1 cellular context compared by ENCODE assay signal in genomic region chr6:160348552-160349441, GRCh38.
TF ChIP-seq lines count a peak whose summit lies in the region.

No MANE protein-coding gene starts in this region.

TF ChIP-seq in HepG2, 621 proteins besides CTCF, POLR2A, EP300 and RAD21 (continues in another document):
- peak; percentile 15; the same call in 1 of the 2 replicates for TF ChIP-seq ZNF709 (CRISPR knock-in tag; IDR thresholded peaks at IDR 0.05)
- peak; percentile 46; the same call in 1 of the 2 replicates for TF ChIP-seq HMG20B (CRISPR knock-in tag; conservative IDR thresholded peaks at IDR 0.05)
- peak; percentile 85 for TF ChIP-seq BORCS8-MEF2B (CRISPR knock-in tag; IDR thresholded peaks at IDR 0.05)
- peak; percentile 31; the same call in 1 of the 2 replicates for TF ChIP-seq SRY (CRISPR knock-in tag; IDR thresholded peaks at IDR 0.05)
- TF ChIP-seq FOSL1 (CRISPR knock-in tag; IDR thresholded peaks at IDR 0.05; ENCODE audit: borderline replicate concordance): 0 out of 2 replicates have a peak, but pooled peaks have one; percentile 4
- peak; percentile 58; the same call in 1 of the 2 replicates for TF ChIP-seq SIN3A (IDR thresholded peaks at IDR 0.05; ENCODE audit: borderline replicate concordance, low read depth, low read length)
- peak; percentile 85 for TF ChIP-seq ZNF781 (CRISPR knock-in tag; IDR thresholded peaks at IDR 0.05; ENCODE audit: borderline replicate concordance, not compliant biosample characterization)
- no peak for TF ChIP-seq ZSCAN9 (CRISPR knock-in tag; IDR thresholded peaks at IDR 0.05; ENCODE audit: borderline replicate concordance)
- TF ChIP-seq ZNF777 (CRISPR knock-in tag; IDR thresholded peaks at IDR 0.05): peak; percentile 74
- TF ChIP-seq ATF4 (CRISPR knock-in tag; IDR thresholded peaks at IDR 0.05): peak in 1 of 2 experiments; percentile 8; a peak in 1 of 4 replicates
- 0 out of 2 replicates have a peak, but pooled peaks have one; percentile 22 for TF ChIP-seq ZNF75D (CRISPR knock-in tag; IDR thresholded peaks at IDR 0.05; ENCODE audit: borderline replicate concordance)
- TF ChIP-seq PHF21A (CRISPR knock-in tag; IDR thresholded peaks at IDR 0.05): peak; percentile 81
- TF ChIP-seq HIVEP1 (CRISPR knock-in tag; IDR thresholded peaks at IDR 0.05): peak; percentile 86
- peak; percentile 13 for TF ChIP-seq SALL1 (CRISPR knock-in tag; IDR thresholded peaks at IDR 0.05)
- peak; percentile 64 for TF ChIP-seq MYC (CRISPR knock-in tag; IDR thresholded peaks at IDR 0.05; ENCODE audit: borderline replicate concordance)
- TF ChIP-seq MXI1 (IDR thresholded peaks at IDR 0.05; ENCODE audit: borderline replicate concordance, low read depth, low read length): peak; percentile 11; the same call in 1 of the 3 replicates
- no peak for TF ChIP-seq ZNF850 (CRISPR knock-in tag; conservative IDR thresholded peaks at IDR 0.05)
- TF ChIP-seq ZNF746 (CRISPR knock-in tag; IDR thresholded peaks at IDR 0.05): peak; percentile 81; the same call in 1 of the 2 replicates
- 0 out of 2 replicates have a peak, but pooled peaks have one; percentile 25 for TF ChIP-seq IRF9 (CRISPR knock-in tag; IDR thresholded peaks at IDR 0.05; ENCODE audit: borderline replicate concordance)
- TF ChIP-seq ASH2L (IDR thresholded peaks at IDR 0.05; ENCODE audit: insufficient read length, low read depth, low read length): peak; percentile 85
- no peak for TF ChIP-seq HDAC6 (IDR thresholded peaks at IDR 0.05; ENCODE audit: low read depth, low read length)
- TF ChIP-seq CEBPB (IDR thresholded peaks at IDR 0.05; ENCODE audit: borderline replicate concordance, low read depth, low read length): peak; percentile 40; the same call in 1 of the 2 replicates
- TF ChIP-seq ZNF577 (CRISPR knock-in tag; IDR thresholded peaks at IDR 0.05; ENCODE audit: borderline replicate concordance, low read depth): no peak
- 0 out of 2 replicates have a peak, but pooled peaks have one; percentile 39 for TF ChIP-seq ZNF556 (CRISPR knock-in tag; IDR thresholded peaks at IDR 0.05; ENCODE audit: borderline replicate concordance)
- peak; percentile 28 for TF ChIP-seq RXRA (CRISPR knock-in tag; IDR thresholded peaks at IDR 0.05)
- no peak; the same call in 1 of the 2 replicates for TF ChIP-seq CREB3 (CRISPR knock-in tag; IDR thresholded peaks at IDR 0.05)
- 0 out of 2 replicates have a peak, but pooled peaks have one; percentile 30 for TF ChIP-seq AFF4 (CRISPR knock-in tag; IDR thresholded peaks at IDR 0.05)
- TF ChIP-seq TIGD3 (CRISPR knock-in tag; IDR thresholded peaks at IDR 0.05; ENCODE audit: borderline replicate concordance): peak; percentile 27; the same call in 1 of the 2 replicates
- peak; percentile 71 for TF ChIP-seq SAP130 (CRISPR knock-in tag; IDR thresholded peaks at IDR 0.05; ENCODE audit: low read depth)
- TF ChIP-seq ZNF430 (CRISPR knock-in tag; IDR thresholded peaks at IDR 0.05): peak; percentile 68; the same call in 1 of the 2 replicates
- TF ChIP-seq ZNF607 (CRISPR knock-in tag; IDR thresholded peaks at IDR 0.05; ENCODE audit: borderline replicate concordance): peak; percentile 44; the same call in 1 of the 2 replicates
- TF ChIP-seq ARID4A (CRISPR knock-in tag; IDR thresholded peaks at IDR 0.05; ENCODE audit: borderline replicate concordance): peak; percentile 53; the same call in 1 of the 2 replicates
- TF ChIP-seq ATAD3A (CRISPR knock-in tag; IDR thresholded peaks at IDR 0.05): 0 out of 2 replicates have a peak, but pooled peaks have one; percentile 19
- TF ChIP-seq NR1H2 (CRISPR knock-in tag; IDR thresholded peaks at IDR 0.05; ENCODE audit: borderline replicate concordance, low read depth): peak; percentile 56; the same call in 1 of the 2 replicates
- peak; percentile 83 for TF ChIP-seq ZNF441 (CRISPR knock-in tag; IDR thresholded peaks at IDR 0.05; ENCODE audit: borderline replicate concordance)
- no peak for TF ChIP-seq KDM4B (CRISPR knock-in tag; IDR thresholded peaks at IDR 0.05)
- TF ChIP-seq ZNF720 (CRISPR knock-in tag; IDR thresholded peaks at IDR 0.05): 0 out of 2 replicates have a peak, but pooled peaks have one; percentile 8
- peak; percentile 11; the same call in 1 of the 2 replicates for TF ChIP-seq ZNF331 (CRISPR knock-in tag; IDR thresholded peaks at IDR 0.05)
- TF ChIP-seq NKX3-1 (CRISPR knock-in tag; IDR thresholded peaks at IDR 0.05): peak; percentile 82; the same call in 1 of the 2 replicates
- TF ChIP-seq ZNF784 (CRISPR knock-in tag; IDR thresholded peaks at IDR 0.05; ENCODE audit: borderline replicate concordance): no peak
- no peak for TF ChIP-seq FOXP1 (IDR thresholded peaks at IDR 0.05)
- TF ChIP-seq FOXP1 (CRISPR knock-in tag; IDR thresholded peaks at IDR 0.05): no peak
- no peak for TF ChIP-seq ZNF251 (CRISPR knock-in tag; IDR thresholded peaks at IDR 0.05)
- peak; percentile 40; the same call in 1 of the 2 replicates for TF ChIP-seq RXRB (CRISPR knock-in tag; IDR thresholded peaks at IDR 0.05; ENCODE audit: borderline replicate concordance)
- 0 out of 2 replicates have a peak, but pooled peaks have one; percentile 30 for TF ChIP-seq KDM3A (CRISPR knock-in tag; IDR thresholded peaks at IDR 0.05; ENCODE audit: low read depth)
- TF ChIP-seq ZNF644 (CRISPR knock-in tag; IDR thresholded peaks at IDR 0.05; ENCODE audit: low read depth): peak; percentile 88
- TF ChIP-seq ZNF501 (CRISPR knock-in tag; IDR thresholded peaks at IDR 0.05): peak; percentile 80; the same call in 1 of the 2 replicates
- TF ChIP-seq PPARG (CRISPR knock-in tag; conservative IDR thresholded peaks at IDR 0.05): peak; percentile 64
- TF ChIP-seq HNF1B (CRISPR knock-in tag; IDR thresholded peaks at IDR 0.05): peak; percentile 64; the same call in 1 of the 2 replicates
- TF ChIP-seq MXD1 (CRISPR knock-in tag; IDR thresholded peaks at IDR 0.05): peak; percentile 58; the same call in 1 of the 2 replicates
- TF ChIP-seq SMARCE1 (IDR thresholded peaks at IDR 0.05; ENCODE audit: borderline replicate concordance): no peak
- no peak for TF ChIP-seq RAD51 (IDR thresholded peaks at IDR 0.05; ENCODE audit: borderline replicate concordance)
- peak; percentile 62 for TF ChIP-seq ETV5 (CRISPR knock-in tag; IDR thresholded peaks at IDR 0.05; ENCODE audit: borderline replicate concordance)
- TF ChIP-seq NFE2L1 (CRISPR knock-in tag; IDR thresholded peaks at IDR 0.05; ENCODE audit: borderline replicate concordance): peak; percentile 21; the same call in 1 of the 2 replicates
